8 cellular contexts compared by ENCODE assay signal in the genomic region with DNA sequence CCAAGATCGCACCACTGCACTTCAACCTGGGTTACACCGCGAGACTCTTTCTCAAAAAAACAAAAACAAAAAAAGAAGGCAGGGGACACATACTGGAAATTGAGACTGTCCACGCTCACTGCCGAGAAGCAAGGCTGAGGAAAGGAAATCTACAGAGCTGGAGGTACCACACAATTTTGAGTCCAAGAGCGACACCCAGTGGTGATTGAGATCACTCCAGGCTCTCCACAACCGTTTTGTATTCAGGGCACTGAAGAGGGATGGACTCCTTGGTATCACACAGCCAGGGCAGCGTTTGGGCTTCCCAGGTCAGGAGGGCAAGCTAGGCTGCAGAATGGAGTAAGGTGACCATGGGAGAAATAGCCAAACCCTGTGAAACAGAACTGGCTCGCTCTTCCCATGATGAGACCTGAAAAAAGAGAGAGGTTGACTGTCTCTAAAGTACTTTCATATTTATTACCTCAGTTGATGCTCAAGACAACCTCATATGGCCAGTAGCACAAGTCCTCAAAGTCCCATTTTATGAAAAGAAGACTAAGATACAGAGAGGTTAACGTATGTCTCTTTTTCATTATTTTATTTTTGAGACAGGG.
A peak's percentile ranks its signal among the peaks of the same experiment; 100 is the strongest.
DNase-seq lines count a peak whose midpoint lies in the region; ATAC-seq and TF ChIP-seq lines count a peak whose summit lies in the region.

No MANE protein-coding gene starts in this region.

- H3K27ac ChIP-seq in epithelial cell of prostate = no peak overlapping the region

- peak; percentile 37 for DNase-seq in 8988T
- DNase-seq in Jurkat, Clone E6-1 (ENCODE audit: low read depth, low spot score) = peak; percentile 39
- peak; percentile 52 for DNase-seq in NOMO-1 treated with dmso at 0.1 percent for 144 hours (lab: John Stamatoyannopoulos, UW; ENCODE audit: unreplicated experiment)
- DNase-seq in activated CD8-positive, alpha-beta memory T cell treated with anti-CD3 and anti-CD28 coated beads, Interleukin-2, amount 10 ng/mL, durations not matched to agents 7 days and 5 days = peak; percentile 76
- peak; percentile 10 for DNase-seq in epithelial cell of prostate (ENCODE audit: low read depth, low spot score)
- DNase-seq in naive B cell = peak; percentile 34
- peak; percentile 17 for DNase-seq in stimulated activated naive CD4-positive, alpha-beta T cell treated with Interleukin-2 at 50 U/mL for 16 hours (lab: John Stamatoyannopoulos, UW)

- no peaks in the 10 kb centered on the region for H3K36me3 Mint-ChIP-seq in activated CD8-positive, alpha-beta memory T cell treated with anti-CD3 and anti-CD28 coated beads, Interleukin-2, amount 10 ng/mL, durations not matched to agents 7 days and 5 days
- H3K36me3 Mint-ChIP-seq in naive B cell = peaks cover 0 to 4% of the 10 kb centered on the region in 2 donors

- H3K4me3 ChIP-seq in Jurkat, Clone E6-1 (ENCODE audit: low read length) = no peak overlapping the region

- ATAC-seq in GM18505 (IDR thresholded peaks at IDR 0.05; ENCODE audit: unreplicated experiment) = peak; percentile 61
- ATAC-seq in activated CD8-positive, alpha-beta memory T cell treated with anti-CD3 and anti-CD28 coated beads, Interleukin-2, amount 10 ng/mL, durations not matched to agents 7 days and 5 days = peak; percentile 87
- ATAC-seq in naive B cell (ENCODE audit: low read depth in 2 of 2) = peak; percentile 58 to 67

- no peak overlapping the region for H3K27ac Mint-ChIP-seq in activated CD8-positive, alpha-beta memory T cell treated with anti-CD3 and anti-CD28 coated beads, Interleukin-2, amount 10 ng/mL, durations not matched to agents 7 days and 5 days
- H3K27ac Mint-ChIP-seq in naive B cell = peak overlapping the region in 1 of 6 donors; percentile 57

- no peaks in the 10 kb centered on the region for H3K4me1 Mint-ChIP-seq in activated CD8-positive, alpha-beta memory T cell treated with anti-CD3 and anti-CD28 coated beads, Interleukin-2, amount 10 ng/mL, durations not matched to agents 7 days and 5 days
- peaks cover 0 to 7% (median 0%) of the 10 kb centered on the region in 3 donors for H3K4me1 Mint-ChIP-seq in naive B cell

- CTCF ChIA-PET in activated CD8-positive, alpha-beta memory T cell treated with anti-CD3 and anti-CD28 coated beads, Interleukin-2, amount 10 ng/mL, durations not matched to agents 7 days and 5 days (lab: Charles Lee) = interaction anchor here (0.8 to 3.5 kb wide), 11 partner anchors 11 to 153 kb away, joined by 3 to 33 read pairs (median 3); partner anchors contain the start of gene ALK

- no peak for TF ChIP-seq POLR2A in GM18505 (IDR thresholded peaks at IDR 0.05; ENCODE audit: borderline replicate concordance, extremely low read depth, insufficient read depth, insufficient read length)

- H3K27me3 Mint-ChIP-seq in activated CD8-positive, alpha-beta memory T cell treated with anti-CD3 and anti-CD28 coated beads, Interleukin-2, amount 10 ng/mL, durations not matched to agents 7 days and 5 days = peaks cover 33% of the 10 kb centered on the region
- H3K27me3 Mint-ChIP-seq in naive B cell = peaks cover 34 to 60% (median 59%) of the 10 kb centered on the region in 3 donors

- no peaks in the 10 kb centered on the region for H3K9me3 Mint-ChIP-seq in activated CD8-positive, alpha-beta memory T cell treated with anti-CD3 and anti-CD28 coated beads, Interleukin-2, amount 10 ng/mL, durations not matched to agents 7 days and 5 days (ENCODE audit: low read depth)
- H3K9me3 Mint-ChIP-seq in naive B cell = no peaks in the 10 kb centered on the region

- no peak overlapping the region for H3K4me3 Mint-ChIP-seq in activated CD8-positive, alpha-beta memory T cell treated with anti-CD3 and anti-CD28 coated beads, Interleukin-2, amount 10 ng/mL, durations not matched to agents 7 days and 5 days
- no peak overlapping the region for H3K4me3 Mint-ChIP-seq in naive B cell

Comparison
In these comparisons a context has a peak if more than half of its experiments do, and no peak if none do; other contexts are left out.
1. DNase-seq: peak in every context shown above with its lines; median percentile 76 in activated CD8-positive, alpha-beta memory T cell treated with anti-CD3 and anti-CD28 coated beads, Interleukin-2, amount 10 ng/mL, durations not matched to agents 7 days and 5 days; 52 in NOMO-1 treated with dmso at 0.1 percent for 144 hours; 39 in Jurkat, Clone E6-1; 37 in 8988T; 34 in naive B cell; 17 in stimulated activated naive CD4-positive, alpha-beta T cell treated with Interleukin-2 at 50 U/mL for 16 hours; 10 in epithelial cell of prostate.